Comparison of ENCODE assay signal across 26 cellular contexts in the genomic region with DNA sequence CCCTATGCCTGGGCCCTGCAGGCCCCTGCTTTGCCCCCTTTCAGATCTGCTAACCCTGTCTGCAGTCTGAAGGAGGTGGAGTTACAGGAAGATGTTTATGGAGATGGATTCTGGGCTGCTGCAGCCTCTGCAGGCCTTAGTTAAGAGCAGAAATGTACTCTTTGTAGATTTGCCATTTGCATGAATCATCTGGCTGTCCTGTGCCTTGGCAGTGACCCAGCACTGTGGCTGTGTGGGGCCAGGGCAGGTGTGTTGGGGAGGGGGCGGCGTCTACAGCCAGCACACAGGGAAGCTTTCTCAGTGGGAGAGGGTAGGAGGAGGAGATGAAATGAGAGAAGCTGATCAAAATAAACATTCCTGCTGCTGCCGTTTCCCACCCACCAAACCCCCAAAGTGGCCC.
DNase-seq lines count a peak whose midpoint lies in the region; ATAC-seq and TF ChIP-seq lines count a peak whose summit lies in the region.
"Had no signal": no experiment of that assay in that cellular context is flagged by ENCODE, and none has a peak within 500 bp of the region (broad histone marks: within the 10 kb centered on the region; RNA-seq: fewer than 3 reads in every experiment).

No MANE protein-coding gene starts in this region.

- CTCF ChIA-PET in IMR-90 (lab: Yijun Ruan, JAX) = interaction anchor here (0.5 kb wide), 1 partner anchor 368 kb away, joined by 3 read pairs; no protein-coding TSS in a partner anchor
- CTCF ChIA-PET in SK-N-SH (lab: Yijun Ruan, JAX) = interaction anchor here (1.0 kb wide), 1 partner anchor 26 kb away, joined by 3 read pairs; no protein-coding TSS in a partner anchor
- CTCF ChIA-PET in activated CD8-positive, alpha-beta T cell treated with anti-CD3 and anti-CD28 coated beads, Interleukin-2, amount 10 ng/mL, durations not matched to agents 7 days and 5 days (lab: Charles Lee) = no interaction called here

- no peak overlapping the region for H3K56ac ChIP-seq in IMR-90 (ENCODE audit: extremely low read depth, insufficient read depth, low read length)

- peak overlapping the region; percentile 61 for H2AK9ac ChIP-seq in IMR-90 (replicated peaks; ENCODE audit: low read depth, low read length, poor library complexity)

- H3K4me2 ChIP-seq in IMR-90 (ENCODE audit: low read depth, low read length) (no peak overlapping the region), SK-N-SH (no peak overlapping the region), mesenchymal stem cell (ENCODE audit: low read length, poor library complexity, severe bottlenecking) (no peak overlapping the region)

- H3K9me1 ChIP-seq in IMR-90 (ENCODE audit: insufficient read depth, low read length) = no peaks in the 10 kb centered on the region

- ATAC-seq in IMR-90 (ENCODE audit: low read depth) (no peak), HG02798 (IDR thresholded peaks at IDR 0.05; ENCODE audit: poor library complexity, unreplicated experiment) (no peak), left cardiac atrium (no peak)
- no peak for ATAC-seq in activated CD8-positive, alpha-beta T cell treated with anti-CD3 and anti-CD28 coated beads, Interleukin-2, amount 10 ng/mL, durations not matched to agents 7 days and 5 days
- ATAC-seq: GM12878; HepG2; naive thymus-derived CD4-positive, alpha-beta T cell had no signal

- H3K79me1 ChIP-seq in IMR-90 (ENCODE audit: low read depth in 1 of 2, low read length in 2 of 2) (no peaks in the 10 kb centered on the region), mesenchymal stem cell (replicated peaks; ENCODE audit: low read length, poor library complexity, severe bottlenecking) (no peaks in the 10 kb centered on the region)

- WGBS in IMR-90 (ENCODE audit: extremely low coverage in 2 of 2, insufficient read length in 1 of 2), 2 experiments = no CpG with 5 or more reads among the region's 3 CpGs
- WGBS in SK-N-SH (ENCODE audit: low lambda C conversion rate) = 80% methylated on average over 3 of the region's 3 CpGs
- 95% methylated on average over 3 of the region's 3 CpGs for WGBS in mesenchymal stem cell

- no peak overlapping the region for H4K5ac ChIP-seq in IMR-90 (ENCODE audit: low read depth, low read length)

- no peaks in the 10 kb centered on the region for H3K9me3 ChIP-seq in IMR-90 (ENCODE audit: control insufficient read depth, insufficient read depth, low read length)
- no peaks in the 10 kb centered on the region for H3K9me3 ChIP-seq in SK-N-SH
- no peaks in the 10 kb centered on the region for H3K9me3 ChIP-seq in mesenchymal stem cell (ENCODE audit: control insufficient read depth, low read length)
- H3K9me3 ChIP-seq: SJSA1, transverse colon had no signal

- no peaks in the 10 kb centered on the region for H3K9me2 ChIP-seq in SK-N-SH

- H3K27ac Mint-ChIP-seq in activated CD8-positive, alpha-beta T cell treated with anti-CD3 and anti-CD28 coated beads, Interleukin-2, amount 10 ng/mL, durations not matched to agents 7 days and 5 days = no peak overlapping the region
- H3K27ac Mint-ChIP-seq: activated B cell treated with CpG ODN at 0.5 μM for 24 hours; activated naive CD8-positive, alpha-beta T cell; activated T-helper 1 cell treated with anti-CD3 and anti-CD28 coated beads, Interleukin-12 subunit alpha, Interleukin-12 subunit beta, Interleukin-2, Interleukin-4 antibody, amounts not matched to agents 30 ng/mL and 10 ng/mL and 1 ng/mL, durations not matched to agents 14 hours and 24 hours and 36 hours; dendritic cell treated with granulocyte-macrophage colony-stimulating factor and Interleukin-4, amounts not matched to agents 40 ng/mL and 50 ng/mL, for 4 days; H9; memory B cell had no signal

- H3K4me3 ChIP-seq in IMR-90 (ENCODE audit: insufficient read depth, low read depth, low read length) (no peak overlapping the region), SK-N-SH (ENCODE audit: low read depth in 2 of 2, low read length in 1 of 2) (no peak overlapping the region), mesenchymal stem cell (ENCODE audit: insufficient read depth in 1 of 2, low read depth in 1 of 2, low read length in 2 of 2) (no peak overlapping the region)
- H3K4me3 ChIP-seq: GM12878, SJSA1, transverse colon had no signal

- H3K4ac ChIP-seq in IMR-90 (ENCODE audit: low read depth, low read length) (0 out of 2 replicates have a peak overlapping the region, but pooled peaks have one; percentile 1), mesenchymal stem cell (ENCODE audit: low read depth in 1 of 2, low read length in 2 of 2) (no peak overlapping the region)

- H4K91ac ChIP-seq in IMR-90 (ENCODE audit: insufficient read depth, low read depth, low read length) (no peak overlapping the region), mesenchymal stem cell (ENCODE audit: low read length) (no peak overlapping the region)

- in situ Hi-C loops in IMR-90 (cut with MboI; ENCODE audit: low sequenced_read_pairs) = no loop called here

- DNase-seq in Daoy (ENCODE audit: low read depth) (peak; percentile 13), IMR-90 (peak; percentile 39), SK-N-SH (no peak), mesenchymal stem cell (no peak), left cardiac atrium (no peak)
- DNase-seq in activated CD8-positive, alpha-beta T cell treated with anti-CD3 and anti-CD28 coated beads, Interleukin-2, amount 10 ng/mL, durations not matched to agents 7 days and 5 days = no peak
- DNase-seq: activated B cell treated with CpG ODN at 0.5 μM for 24 hours; H9; hypothalamus; kidney; naive thymus-derived CD4-positive, alpha-beta T cell; NCI-H1694 treated with DMSO at 0.1 percent for 48 hours; NCI-H510A; stimulated activated CD4-positive, alpha-beta T cell treated with anti-CD3 and anti-CD28 coated beads, Interleukin-1b, Interleukin-23, amount 100 ng/mL, for 48 hours; stimulated activated naive CD4-positive, alpha-beta T cell treated with Interleukin-2 at 50 U/mL for 16 hours; T-helper 2 cell; transverse colon had no signal

- TF ChIP-seq RAD21 in IMR-90 (IDR thresholded peaks at IDR 0.05; ENCODE audit: low read length) (no peak), SK-N-SH (IDR thresholded peaks at IDR 0.05; ENCODE audit: low read length) (no peak)

- H3K4me1 Mint-ChIP-seq in activated CD8-positive, alpha-beta T cell treated with anti-CD3 and anti-CD28 coated beads, Interleukin-2, amount 10 ng/mL, durations not matched to agents 7 days and 5 days (ENCODE audit: low read depth) = no peaks in the 10 kb centered on the region
- H3K4me1 Mint-ChIP-seq: activated B cell treated with CpG ODN at 0.5 μM for 24 hours; H9; memory B cell; naive thymus-derived CD4-positive, alpha-beta T cell had no signal

- H3K36me3 ChIP-seq in IMR-90 (ENCODE audit: control insufficient read depth, insufficient read depth, low read length) (no peaks in the 10 kb centered on the region), SK-N-SH (replicated peaks in 1 of 2; ENCODE audit: control insufficient read depth in 1 of 2, insufficient read depth in 2 of 2, low read length in 1 of 2) (no peaks in the 10 kb centered on the region), mesenchymal stem cell (ENCODE audit: control insufficient read depth in 1 of 2, insufficient read depth in 2 of 2, low read depth in 1 of 2, low read length in 2 of 2) (no peaks in the 10 kb centered on the region)
- H3K36me3 ChIP-seq: SJSA1, transverse colon had no signal

- intact Hi-C loops in IMR-90 (cut with micrococcal nuclease) (loop anchor here (10.0 kb wide), 1 partner anchor 431 kb away; no protein-coding TSS in a partner anchor), left cardiac atrium (cut with DNase I) (no loop called here)

- BruUV-seq in IMR-90 (replicated peaks; lab: Mats Ljungman, UMichigan) = no TSS peak

- H4K20me1 ChIP-seq in IMR-90 (ENCODE audit: insufficient read depth, low read length) (no peaks in the 10 kb centered on the region), SK-N-SH (ENCODE audit: insufficient read depth) (no peaks in the 10 kb centered on the region)

- peak overlapping the region; percentile 30; the same call in 1 of the 2 replicates for H2BK120ac ChIP-seq in IMR-90 (ENCODE audit: low read depth, low read length)
- no peak overlapping the region for H2BK120ac ChIP-seq in mesenchymal stem cell (ENCODE audit: low read depth, low read length)

- H3K9ac ChIP-seq in IMR-90 (ENCODE audit: low read depth, low read length) = no peak overlapping the region
- no peak overlapping the region for H3K9ac ChIP-seq in SK-N-SH
- H3K9ac ChIP-seq in mesenchymal stem cell (ENCODE audit: low read length) = no peak overlapping the region
- H3K9ac ChIP-seq: parathyroid adenoma had no signal

- H4K8ac ChIP-seq in IMR-90 (ENCODE audit: low read depth in 2 of 2, low read length in 2 of 2) = 0 out of 4 replicates have a peak overlapping the region, but pooled peaks of 1 of the 2 experiments have one; percentile 55
- H4K8ac ChIP-seq in mesenchymal stem cell (ENCODE audit: low read length) = peak overlapping the region; percentile 73

- H2BK5ac ChIP-seq in IMR-90 (ENCODE audit: low read depth, low read length, poor library complexity, severe bottlenecking) (no peak overlapping the region), mesenchymal stem cell (ENCODE audit: low read depth, low read length, poor library complexity, severe bottlenecking) (no peak overlapping the region)

- H3K27me3 ChIP-seq in IMR-90 (ENCODE audit: control insufficient read depth, insufficient read depth, low read length) = no peaks in the 10 kb centered on the region
- no peaks in the 10 kb centered on the region for H3K27me3 ChIP-seq in SK-N-SH (ENCODE audit: insufficient read depth)
- no peaks in the 10 kb centered on the region for H3K27me3 ChIP-seq in mesenchymal stem cell (ENCODE audit: control insufficient read depth in 1 of 2, insufficient read depth in 1 of 2, low read length in 2 of 2)
- H3K27me3 ChIP-seq: SJSA1, transverse colon had no signal

- dilution Hi-C loops in IMR-90 (cut with HindIII; ENCODE audit: low sequenced_read_pairs, unreplicated experiment) = no loop called here

- no peak overlapping the region for H3K4me3 Mint-ChIP-seq in activated CD8-positive, alpha-beta T cell treated with anti-CD3 and anti-CD28 coated beads, Interleukin-2, amount 10 ng/mL, durations not matched to agents 7 days and 5 days
- H3K4me3 Mint-ChIP-seq: activated B cell treated with CpG ODN at 0.5 μM for 24 hours; activated naive CD8-positive, alpha-beta T cell; activated T-helper 1 cell treated with anti-CD3 and anti-CD28 coated beads, Interleukin-12 subunit alpha, Interleukin-12 subunit beta, Interleukin-2, Interleukin-4 antibody, amounts not matched to agents 30 ng/mL and 10 ng/mL and 1 ng/mL, durations not matched to agents 14 hours and 24 hours and 36 hours; dendritic cell treated with granulocyte-macrophage colony-stimulating factor and Interleukin-4, amounts not matched to agents 40 ng/mL and 50 ng/mL, for 4 days; H9; memory B cell; naive thymus-derived CD4-positive, alpha-beta T cell had no signal

- H3K14ac ChIP-seq in IMR-90 (replicated peaks; ENCODE audit: low read depth, low read length) (no peak overlapping the region), mesenchymal stem cell (ENCODE audit: low read length in 2 of 2) (no peak overlapping the region)

- no peak overlapping the region for H2BK15ac ChIP-seq in IMR-90 (ENCODE audit: low read depth, low read length)
- H2BK15ac ChIP-seq in mesenchymal stem cell (ENCODE audit: low read depth, poor library complexity, severe bottlenecking) = no peak overlapping the region

- H3K27me3 Mint-ChIP-seq in activated CD8-positive, alpha-beta T cell treated with anti-CD3 and anti-CD28 coated beads, Interleukin-2, amount 10 ng/mL, durations not matched to agents 7 days and 5 days (ENCODE audit: low read depth) = no peaks in the 10 kb centered on the region
- H3K27me3 Mint-ChIP-seq: activated B cell treated with CpG ODN at 0.5 μM for 24 hours; activated naive CD8-positive, alpha-beta T cell; dendritic cell treated with granulocyte-macrophage colony-stimulating factor and Interleukin-4, amounts not matched to agents 40 ng/mL and 50 ng/mL, for 4 days; memory B cell; naive thymus-derived CD4-positive, alpha-beta T cell had no signal

- no peaks in the 10 kb centered on the region for H3K9me3 Mint-ChIP-seq in activated CD8-positive, alpha-beta T cell treated with anti-CD3 and anti-CD28 coated beads, Interleukin-2, amount 10 ng/mL, durations not matched to agents 7 days and 5 days (ENCODE audit: insufficient read depth)
- H3K9me3 Mint-ChIP-seq: activated B cell treated with CpG ODN at 0.5 μM for 24 hours; activated T-helper 1 cell treated with anti-CD3 and anti-CD28 coated beads, Interleukin-12 subunit alpha, Interleukin-12 subunit beta, Interleukin-2, Interleukin-4 antibody, amounts not matched to agents 30 ng/mL and 10 ng/mL and 1 ng/mL, durations not matched to agents 14 hours and 24 hours and 36 hours; H9 had no signal

- H3K4me1 ChIP-seq in IMR-90 (ENCODE audit: control insufficient read depth, insufficient read depth, low read length) (no peaks in the 10 kb centered on the region; the same call in 1 of the 2 replicates), SK-N-SH (ENCODE audit: control insufficient read depth in 1 of 2, insufficient read depth in 2 of 2, low read depth in 1 of 2, low read length in 1 of 2) (peaks cover 0 to 4% of the 10 kb centered on the region in 2 experiments; a peak in 3 of 4 replicates), mesenchymal stem cell (ENCODE audit: control insufficient read depth, insufficient read depth, low read depth, low read length) (peaks cover 4% of the 10 kb centered on the region)
- H3K4me1 ChIP-seq: parathyroid adenoma, SJSA1, transverse colon had no signal

- H3K23ac ChIP-seq in IMR-90 (ENCODE audit: low read depth, low read length) = 0 out of 2 replicates have a peak overlapping the region, but pooled peaks have one; percentile 7
- no peak overlapping the region for H3K23ac ChIP-seq in mesenchymal stem cell (ENCODE audit: low read length in 2 of 2)

- H2BK20ac ChIP-seq in IMR-90 (ENCODE audit: low read depth, low read length) = no peak overlapping the region

- peaks cover 11% of the 10 kb centered on the region for H3F3A ChIP-seq in SK-N-SH (replicated peaks; ENCODE audit: insufficient read depth)

- H3K79me2 ChIP-seq in SK-N-SH (ENCODE audit: insufficient read depth) = no peaks in the 10 kb centered on the region
- H3K79me2 ChIP-seq: parathyroid adenoma had no signal

- TF ChIP-seq CTCF in IMR-90 (conservative IDR thresholded peaks at IDR 0.05; ENCODE audit: low read depth, low read length) = no peak
- no peak for TF ChIP-seq CTCF in SK-N-SH (IDR thresholded peaks at IDR 0.05)

- TF ChIP-seq POLR2A in IMR-90 (IDR thresholded peaks at IDR 0.05; ENCODE audit: low read depth, low read length) = no peak

- H3K27ac ChIP-seq in IMR-90 (ENCODE audit: insufficient read depth, low read length) = no peak overlapping the region
- H3K27ac ChIP-seq in SK-N-SH (ENCODE audit: low read depth in 2 of 2, low read length in 1 of 2) = no peak overlapping the region
- no peak overlapping the region for H3K27ac ChIP-seq in mesenchymal stem cell (ENCODE audit: low read length, poor library complexity, severe bottlenecking)
- H3K27ac ChIP-seq: parathyroid adenoma, SJSA1, transverse colon had no signal

- H2AK5ac ChIP-seq in IMR-90 (ENCODE audit: low read depth, low read length) = no peak overlapping the region
- H2AK5ac ChIP-seq in mesenchymal stem cell (ENCODE audit: low read length, severe bottlenecking) = no peak overlapping the region

- POLR2A ChIA-PET in IMR-90 (lab: Charles Lee; ENCODE audit: unreplicated experiment) = no interaction called here
- POLR2A ChIA-PET in SK-N-SH (lab: Yijun Ruan, JAX) = no interaction called here
- POLR2A ChIA-PET in activated CD8-positive, alpha-beta T cell treated with anti-CD3 and anti-CD28 coated beads, Interleukin-2, amount 10 ng/mL, durations not matched to agents 7 days and 5 days (lab: Charles Lee) = no interaction called here

- H2AFZ ChIP-seq in IMR-90 (replicated peaks; ENCODE audit: low read length, poor library complexity) (peak overlapping the region; percentile 71), SK-N-SH (ENCODE audit: low read depth) (no peak overlapping the region), mesenchymal stem cell (ENCODE audit: low read depth, low read length) (no peak overlapping the region)
- H2AFZ ChIP-seq: parathyroid adenoma had no signal

- H3K18ac ChIP-seq in IMR-90 (ENCODE audit: low read depth, low read length) (no peak overlapping the region), mesenchymal stem cell (ENCODE audit: low read depth in 1 of 2, low read length in 2 of 2) (peak overlapping the region in 1 of 2 experiments; percentile 8)

- H2BK12ac ChIP-seq in mesenchymal stem cell (ENCODE audit: low read length in 2 of 2) = no peak overlapping the region

- no peak for TF ChIP-seq EP300 in SK-N-SH (IDR thresholded peaks at IDR 0.05; ENCODE audit: borderline replicate concordance in 1 of 2, low read depth in 1 of 2, low read length in 1 of 2)

- H3K36me3 Mint-ChIP-seq in activated CD8-positive, alpha-beta T cell treated with anti-CD3 and anti-CD28 coated beads, Interleukin-2, amount 10 ng/mL, durations not matched to agents 7 days and 5 days (ENCODE audit: low read depth) = no peaks in the 10 kb centered on the region
- H3K36me3 Mint-ChIP-seq: activated naive CD8-positive, alpha-beta T cell; memory B cell; naive thymus-derived CD4-positive, alpha-beta T cell had no signal

Comparison
In these comparisons a context has a peak if more than half of its experiments do, and no peak if none do; other contexts are left out.
1. DNase-seq: peak in Daoy (single experiment) and IMR-90 (single experiment); none in SK-N-SH (single experiment), mesenchymal stem cell (single experiment), activated CD8-positive, alpha-beta T cell treated with anti-CD3 and anti-CD28 coated beads, Interleukin-2, amount 10 ng/mL, durations not matched to agents 7 days and 5 days (single experiment) and left cardiac atrium (single experiment).